ENCODE assay signal across 36 cellular contexts in genomic region chr11:16596231-16596630, GRCh38.
"Had no signal": no experiment of that assay in that cellular context is flagged by ENCODE, and none has a peak within 500 bp of the region (broad histone marks: within the 10 kb centered on the region; RNA-seq: fewer than 3 reads in every experiment).

No MANE protein-coding gene starts in this region.

- H3K9me3 Mint-ChIP-seq: activated CD4-positive, alpha-beta memory T cell treated with anti-CD3 and anti-CD28 coated beads, Interleukin-2, amount 10 ng/mL, durations not matched to agents 7 days and 5 days; activated naive CD4-positive, alpha-beta T cell treated with anti-CD3 and anti-CD28 coated beads, Interleukin-2, amount 10 ng/mL, durations not matched to agents 7 days and 5 days; activated naive CD8-positive, alpha-beta T cell treated with anti-CD3 and anti-CD28 coated beads, Interleukin-2, amount 50 U/mL, for 24 hours; WTC11 had no signal

- H3K27ac ChIP-seq: brain microvascular endothelial cell, PC-9 had no signal

- H3K36me3 Mint-ChIP-seq: activated CD8-positive, alpha-beta memory T cell treated with anti-CD3 and anti-CD28 coated beads, Interleukin-2, amount 10 ng/mL, durations not matched to agents 7 days and 5 days; activated naive CD4-positive, alpha-beta T cell treated with anti-CD3 and anti-CD28 coated beads, Interleukin-2, amount 10 ng/mL, durations not matched to agents 7 days and 5 days; activated naive CD8-positive, alpha-beta T cell; WTC11 had no signal

- H3K4me3 ChIP-seq: PC-9 had no signal

- H3K4me2 ChIP-seq: PC-9 had no signal

- H3K4me1 Mint-ChIP-seq: activated CD4-positive, alpha-beta memory T cell treated with anti-CD3 and anti-CD28 coated beads, Interleukin-2, amount 10 ng/mL, durations not matched to agents 7 days and 5 days; activated CD8-positive, alpha-beta memory T cell treated with anti-CD3 and anti-CD28 coated beads, Interleukin-2, amount 10 ng/mL, durations not matched to agents 7 days and 5 days; activated naive CD4-positive, alpha-beta T cell treated with anti-CD3 and anti-CD28 coated beads, Interleukin-2, amount 10 ng/mL, durations not matched to agents 7 days and 5 days; activated naive CD8-positive, alpha-beta T cell treated with anti-CD3 and anti-CD28 coated beads, Interleukin-2, amount 50 U/mL, for 24 hours; WTC11 had no signal

- ATAC-seq: activated CD8-positive, alpha-beta memory T cell treated with anti-CD3 and anti-CD28 coated beads, Interleukin-2, amount 10 ng/mL, durations not matched to agents 7 days and 5 days; activated naive CD8-positive, alpha-beta T cell treated with anti-CD3 and anti-CD28 coated beads, Interleukin-2, amount 50 U/mL, for 24 hours; WTC11 had no signal

- H3K36me3 ChIP-seq: brain microvascular endothelial cell had no signal

- H3K27ac Mint-ChIP-seq: activated CD4-positive, alpha-beta memory T cell treated with anti-CD3 and anti-CD28 coated beads, Interleukin-2, amount 10 ng/mL, durations not matched to agents 7 days and 5 days; activated CD8-positive, alpha-beta memory T cell treated with anti-CD3 and anti-CD28 coated beads, Interleukin-2, amount 10 ng/mL, durations not matched to agents 7 days and 5 days; activated naive CD4-positive, alpha-beta T cell treated with anti-CD3 and anti-CD28 coated beads, Interleukin-2, amount 10 ng/mL, durations not matched to agents 7 days and 5 days; activated naive CD8-positive, alpha-beta T cell; activated naive CD8-positive, alpha-beta T cell treated with anti-CD3 and anti-CD28 coated beads, Interleukin-2, amount 50 U/mL, for 24 hours; WTC11 had no signal

- FAIRE-seq: RCC 7860 had no signal

- DNase-seq: activated CD4-positive, alpha-beta memory T cell treated with anti-CD3 and anti-CD28 coated beads, Interleukin-2, amount 10 ng/mL, durations not matched to agents 7 days and 5 days; activated CD4-positive, alpha-beta T cell treated with anti-CD3 and anti-CD28 coated beads for 4 hours; activated CD4-positive, CD25-positive, alpha-beta regulatory T cell treated with anti-CD3 and anti-CD28 coated beads, Interleukin-2, amount 50 U/mL, for 72 hours; activated CD8-positive, alpha-beta memory T cell treated with anti-CD3 and anti-CD28 coated beads for 24 hours; activated CD8-positive, alpha-beta memory T cell treated with anti-CD3 and anti-CD28 coated beads, Interleukin-2, amount 10 ng/mL, durations not matched to agents 7 days and 5 days; activated CD8-positive, alpha-beta memory T cell treated with anti-CD3 and anti-CD28 coated beads, Interleukin-2, amount 50 U/mL, for 48 hours; activated effector memory CD4-positive, alpha-beta T cell treated with Interleukin-2 at 50 U/mL for 16 hours; activated naive CD4-positive, alpha-beta T cell treated with anti-CD3 and anti-CD28 coated beads, Interleukin-2, amount 10 ng/mL, durations not matched to agents 7 days and 5 days; activated naive CD8-positive, alpha-beta T cell treated with anti-CD3 and anti-CD28 coated beads, Interleukin-2, amount 50 U/mL, for 24 hours; activated T-cell treated with anti-CD3 and anti-CD28 coated beads, Interleukin-2, amount 50 U/mL, for 48 hours; anterior cingulate cortex; brain microvascular endothelial cell; central memory CD4-positive, alpha-beta T cell; Kasumi-1; KG1; MM.1S; MV-4-11; NCI-H1092; NCI-H1436 treated with DMSO at 0.1 percent for 48 hours; NCI-H187; NCI-H2029 treated with DMSO at 0.1 percent for 48 hours; NCI-H2107; NCI-H2171; NCI-H510A; NCI-H526; NCI-H748 treated with DMSO at 0.1 percent for 48 hours; NK-92 treated with Interleukin-12 subunit alpha and Interleukin-12 subunit beta, amount 100 ng/mL, for 24 hours; PC-9; Right ventricle myocardium superior; SW 1271; T-helper 1 cell; T-helper 2 cell; T-helper 9 cell had no signal

- H2AFZ ChIP-seq: PC-9 had no signal

- H3K4me3 Mint-ChIP-seq: activated CD4-positive, alpha-beta memory T cell treated with anti-CD3 and anti-CD28 coated beads, Interleukin-2, amount 10 ng/mL, durations not matched to agents 7 days and 5 days; activated CD8-positive, alpha-beta memory T cell treated with anti-CD3 and anti-CD28 coated beads, Interleukin-2, amount 10 ng/mL, durations not matched to agents 7 days and 5 days; activated naive CD4-positive, alpha-beta T cell treated with anti-CD3 and anti-CD28 coated beads, Interleukin-2, amount 10 ng/mL, durations not matched to agents 7 days and 5 days; activated naive CD8-positive, alpha-beta T cell; activated naive CD8-positive, alpha-beta T cell treated with anti-CD3 and anti-CD28 coated beads, Interleukin-2, amount 50 U/mL, for 24 hours; WTC11 had no signal

- H3K27me3 Mint-ChIP-seq: activated naive CD4-positive, alpha-beta T cell treated with anti-CD3 and anti-CD28 coated beads, Interleukin-2, amount 10 ng/mL, durations not matched to agents 7 days and 5 days had no signal

- H3K27me3 ChIP-seq: brain microvascular endothelial cell had no signal
